In the genomic region with DNA sequence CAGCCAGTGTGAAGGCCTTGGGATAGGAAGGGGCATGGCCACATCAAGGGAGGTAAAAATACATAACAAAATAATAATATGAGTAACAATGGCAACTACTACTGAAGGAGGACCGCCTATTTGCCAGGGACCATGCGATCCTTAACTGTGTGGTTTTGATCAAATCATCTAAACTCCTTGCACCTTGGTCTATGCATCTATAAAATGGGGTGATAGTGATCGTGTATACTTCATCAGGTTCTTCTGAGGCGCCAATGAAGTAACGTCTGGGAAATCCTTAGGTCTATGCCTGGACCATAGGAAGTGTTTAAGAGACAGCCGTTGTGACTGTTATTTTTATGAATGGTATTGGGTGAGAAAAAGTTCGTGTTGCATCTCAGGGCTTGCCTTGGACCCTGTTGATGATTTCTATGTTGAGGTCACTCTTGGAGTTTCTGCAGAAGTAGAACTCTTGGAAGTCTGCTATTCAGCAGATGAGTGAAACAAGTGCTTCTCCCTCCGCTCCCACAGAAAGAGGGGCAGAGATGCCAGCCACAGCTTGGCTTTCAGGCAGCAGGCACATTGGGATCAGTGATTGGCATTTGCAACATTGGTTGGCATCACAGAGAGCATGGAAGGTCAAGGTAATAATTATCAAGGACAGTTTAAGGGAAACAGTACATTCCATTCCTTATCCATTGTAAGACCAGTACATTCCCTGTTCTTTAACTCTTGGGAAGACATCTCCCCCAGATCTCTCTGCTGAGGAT, we compare ENCODE assay signal across 24 cellular contexts.
A peak's percentile ranks its signal among the peaks of the same experiment; 100 is the strongest.
DNase-seq lines count a peak whose midpoint lies in the region; ATAC-seq and TF ChIP-seq lines count a peak whose summit lies in the region.
"Had no signal": no experiment of that assay in that cellular context is flagged by ENCODE, and none has a peak within 500 bp of the region (broad histone marks: within the 10 kb centered on the region; RNA-seq: fewer than 3 reads in every experiment).

No MANE protein-coding gene starts in this region.

- TF ChIP-seq POLR2A in testis (IDR thresholded peaks at IDR 0.05), result no peak

- H3K9me2 ChIP-seq in OCI-LY7 (ENCODE audit: insufficient read depth, low read length), result no peaks in the 10 kb centered on the region

- no peaks in the 10 kb centered on the region for H3K27me3 ChIP-seq in testis

- H3K4me1 Mint-ChIP-seq in activated naive CD8-positive, alpha-beta T cell (ENCODE audit: low read depth), result peaks cover 77% of the 10 kb centered on the region
- peaks cover 73% of the 10 kb centered on the region for H3K4me1 Mint-ChIP-seq in activated naive CD8-positive, alpha-beta T cell treated with anti-CD3 and anti-CD28 coated beads, Interleukin-2, amount 50 U/mL, for 24 hours
- H3K4me1 Mint-ChIP-seq in T-helper 17 cell (peaks cover 48% of the 10 kb centered on the region), naive B cell (peaks cover 81 to 94% (median 93%) of the 10 kb centered on the region in 3 donors)

- H3K36me3 ChIP-seq in testis (ENCODE audit: low read depth, missing control alignments) (no peaks in the 10 kb centered on the region), OCI-LY7 (ENCODE audit: insufficient read depth, low read length) (no peaks in the 10 kb centered on the region)

- TF ChIP-seq CTCF in testis (IDR thresholded peaks at IDR 0.05), result no peak
- TF ChIP-seq CTCF in OCI-LY7 (conservative IDR thresholded peaks at IDR 0.05; ENCODE audit: low read length), result no peak

- H3K4me3 ChIP-seq in testis (no peak overlapping the region), OCI-LY7 (ENCODE audit: low read depth, low read length, poor library complexity, severe bottlenecking) (no peak overlapping the region)
- H3K4me3 ChIP-seq: GM23248 had no signal

- CTCF ChIA-PET in OCI-LY7 (lab: Charles Lee; ENCODE audit: unreplicated experiment), result no interaction called here

- POLR2A ChIA-PET in OCI-LY7 (lab: Charles Lee), result no interaction called here

- no peaks in the 10 kb centered on the region for H3K9me3 Mint-ChIP-seq in activated naive CD8-positive, alpha-beta T cell (ENCODE audit: low read depth)
- H3K9me3 Mint-ChIP-seq in activated naive CD8-positive, alpha-beta T cell treated with anti-CD3 and anti-CD28 coated beads, Interleukin-2, amount 50 U/mL, for 24 hours, result no peaks in the 10 kb centered on the region
- no peaks in the 10 kb centered on the region for H3K9me3 Mint-ChIP-seq in naive B cell
- H3K9me3 Mint-ChIP-seq: H9 had no signal

- no peaks in the 10 kb centered on the region for H4K20me1 ChIP-seq in OCI-LY7 (ENCODE audit: insufficient read depth, low read length)

- H3K9me3 ChIP-seq in T-helper 17 cell (ENCODE audit: control insufficient read depth, low read length, poor library complexity, severe bottlenecking), result no peaks in the 10 kb centered on the region
- H3K9me3 ChIP-seq in testis, result no peaks in the 10 kb centered on the region
- no peaks in the 10 kb centered on the region for H3K9me3 ChIP-seq in OCI-LY7 (ENCODE audit: low read length)

- H3K27ac ChIP-seq in testis (no peak overlapping the region), OCI-LY7 (ENCODE audit: low read depth, low read length, poor library complexity, severe bottlenecking) (no peak overlapping the region)
- H3K27ac ChIP-seq: GM23248 had no signal

- no peak for DNase-seq in activated naive CD8-positive, alpha-beta T cell treated with anti-CD3 and anti-CD28 coated beads, Interleukin-2, amount 50 U/mL, for 24 hours
- no peak for DNase-seq in T-helper 17 cell
- DNase-seq in naive B cell, result no peak
- DNase-seq in testis, result peak; percentile 53
- no peak for DNase-seq in AML-193 (lab: John Stamatoyannopoulos, UW)
- no peak for DNase-seq in OCI-LY7 (ENCODE audit: low spot score)
- DNase-seq: 8988T, COR-L47, DMS79, GM23248, H9, HFFc6, NCI-H1092, NCI-H1436 treated with DMSO at 0.1 percent for 48 hours, NCI-H1930, NCI-H226, NCI-H510A treated with DMSO at 0.1 percent for 48 hours, NCI-H748 treated with DMSO at 0.1 percent for 48 hours, SIG-M5 had no signal

- no peaks in the 10 kb centered on the region for H3K27me3 Mint-ChIP-seq in activated naive CD8-positive, alpha-beta T cell
- H3K27me3 Mint-ChIP-seq in activated naive CD8-positive, alpha-beta T cell treated with anti-CD3 and anti-CD28 coated beads, Interleukin-2, amount 50 U/mL, for 24 hours, result no peaks in the 10 kb centered on the region
- H3K27me3 Mint-ChIP-seq in T-helper 17 cell (no peaks in the 10 kb centered on the region), naive B cell (no peaks in the 10 kb centered on the region)

- H3K36me3 Mint-ChIP-seq in activated naive CD8-positive, alpha-beta T cell, result peaks cover 9% of the 10 kb centered on the region
- H3K36me3 Mint-ChIP-seq in activated naive CD8-positive, alpha-beta T cell treated with anti-CD3 and anti-CD28 coated beads, Interleukin-2, amount 50 U/mL, for 24 hours (ENCODE audit: low read depth), result peaks cover 18% of the 10 kb centered on the region
- H3K36me3 Mint-ChIP-seq in T-helper 17 cell (ENCODE audit: low read depth) (peaks cover 5% of the 10 kb centered on the region), naive B cell (peaks cover 17 to 18% of the 10 kb centered on the region in 2 donors)

- intact Hi-C loops in testis (cut with DNase I; ENCODE audit: low total_unique reads), result no loop called here
- intact Hi-C loops in OCI-LY7 (cut with micrococcal nuclease; ENCODE audit: unreplicated experiment), result no loop called here

- no peaks in the 10 kb centered on the region for H3K79me2 ChIP-seq in OCI-LY7 (ENCODE audit: insufficient read depth, low read depth, low read length)

- no TSS peak for BruUV-seq in OCI-LY7 (replicated peaks; lab: Mats Ljungman, UMichigan)

- H3K27ac Mint-ChIP-seq in activated naive CD8-positive, alpha-beta T cell, result peak overlapping the region; percentile 28
- H3K27ac Mint-ChIP-seq in activated naive CD8-positive, alpha-beta T cell treated with anti-CD3 and anti-CD28 coated beads, Interleukin-2, amount 50 U/mL, for 24 hours, result no peak overlapping the region
- H3K27ac Mint-ChIP-seq in T-helper 17 cell, result peak overlapping the region; percentile 65
- H3K27ac Mint-ChIP-seq in naive B cell, result peak overlapping the region; percentile 14 to 85 (median 32)
- H3K27ac Mint-ChIP-seq: H9, HFFc6 had no signal

- WGBS in testis, 2 donors, result 74 to 75% methylated on average over 8 of the region's 8 CpGs

- no peak overlapping the region for H2AFZ ChIP-seq in OCI-LY7 (ENCODE audit: low read length)
- H2AFZ ChIP-seq: GM23248 had no signal

- ATAC-seq in activated naive CD8-positive, alpha-beta T cell treated with anti-CD3 and anti-CD28 coated beads, Interleukin-2, amount 50 U/mL, for 24 hours, result no peak
- ATAC-seq in T-helper 17 cell (no peak), naive B cell (ENCODE audit: low read depth in 2 of 2) (no peak), GM21390 (IDR thresholded peaks at IDR 0.05; ENCODE audit: unreplicated experiment) (no peak)
- ATAC-seq: Panc1, SK-N-SH treated with all-trans-retinoic acid at 6 μM for 48 hours had no signal

- no peak overlapping the region for H3K4me3 Mint-ChIP-seq in activated naive CD8-positive, alpha-beta T cell
- no peak overlapping the region for H3K4me3 Mint-ChIP-seq in activated naive CD8-positive, alpha-beta T cell treated with anti-CD3 and anti-CD28 coated beads, Interleukin-2, amount 50 U/mL, for 24 hours
- no peak overlapping the region for H3K4me3 Mint-ChIP-seq in T-helper 17 cell
- H3K4me3 Mint-ChIP-seq in naive B cell, result peak overlapping the region in 4 of 8 donors; percentile 2 to 59 (median 30)
- H3K4me3 Mint-ChIP-seq: CD14-positive monocyte, H9, HFFc6 had no signal

- no peak overlapping the region for H3K4me2 ChIP-seq in OCI-LY7 (ENCODE audit: low read length)

- H3K4me1 ChIP-seq in testis, result peaks cover 9% of the 10 kb centered on the region
- peaks cover 10% of the 10 kb centered on the region for H3K4me1 ChIP-seq in OCI-LY7 (ENCODE audit: insufficient read depth, low read length, poor library complexity, severe bottlenecking)
